Comparison of ENCODE assay signal across 8 cellular contexts in the genomic region with DNA sequence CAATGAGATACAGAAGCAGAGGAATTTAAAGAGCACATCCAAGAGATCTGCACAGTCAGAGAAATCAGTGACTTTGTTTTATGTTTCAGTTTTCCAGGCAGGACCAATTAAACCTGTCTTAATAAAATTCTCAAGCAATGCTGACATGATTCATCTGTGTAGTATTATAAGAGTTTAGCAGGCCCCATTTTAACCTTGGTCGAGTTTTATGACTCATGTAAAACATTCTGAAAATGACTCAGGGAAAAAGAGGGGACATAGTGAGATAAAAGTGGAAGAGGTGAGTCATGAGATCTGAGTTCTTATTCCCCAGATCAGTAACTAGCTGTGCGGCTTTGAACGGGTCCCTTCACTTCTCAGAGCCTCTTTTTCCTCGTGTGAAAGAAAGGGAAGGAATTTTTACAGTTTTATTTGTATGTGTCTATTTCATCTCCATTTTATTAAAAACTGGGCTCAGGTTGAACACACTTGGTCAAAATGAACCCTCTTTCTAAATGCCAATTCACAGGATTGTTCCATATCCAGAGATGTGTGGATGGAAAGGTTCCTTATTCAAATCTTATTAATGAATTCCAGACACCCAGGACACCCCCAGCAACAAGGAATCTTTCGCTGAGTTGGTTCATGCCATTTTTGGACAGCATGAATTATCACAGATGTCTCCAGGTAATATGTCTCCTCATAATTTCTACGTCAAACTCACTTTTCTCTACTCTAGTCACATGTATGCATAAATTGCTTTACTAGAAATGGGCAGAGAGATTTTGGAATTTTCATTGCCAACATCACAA.
DNase-seq lines count a peak whose midpoint lies in the region; ATAC-seq, FAIRE-seq and TF ChIP-seq lines count a peak whose summit lies in the region.

No MANE protein-coding gene starts in this region.

- peak overlapping the region; percentile 23; the same call in 1 of the 2 replicates for H3K9ac ChIP-seq in OCI-LY3 (ENCODE audit: low read length)

- H3K4me3 ChIP-seq in OCI-LY3 (ENCODE audit: low read length) (peak overlapping the region; percentile 52), dorsolateral prefrontal cortex (no peak overlapping the region), pancreas (no peak overlapping the region)

- WGBS in pancreas, 2 donors = 61 to 64% methylated on average over 6 of the region's 6 CpGs

- H3K27ac ChIP-seq in OCI-LY3 (ENCODE audit: low read length) = no peak overlapping the region
- H3K27ac ChIP-seq in dorsolateral prefrontal cortex = peak overlapping the region in 51 of 59 donors; percentile 0 to 91 (median 62)
- H3K27ac ChIP-seq in pancreas = peak overlapping the region in 2 of 4 donors; percentile 12 to 39

- H3K27me3 ChIP-seq in OCI-LY3 (ENCODE audit: low read depth, low read length) (peaks cover 46% of the 10 kb centered on the region), dorsolateral prefrontal cortex (no peaks in the 10 kb centered on the region), pancreas (no peaks in the 10 kb centered on the region)

- peak; percentile 87 for FAIRE-seq in pancreas (lab: Jason Lieb, UNC)

- peaks cover 44% of the 10 kb centered on the region for H3K4me1 ChIP-seq in OCI-LY3 (ENCODE audit: low read length)
- H3K4me1 ChIP-seq in pancreas = peaks cover 0 to 6% (median 0%) of the 10 kb centered on the region in 3 donors

- H3K36me3 ChIP-seq in OCI-LY3 (replicated peaks; ENCODE audit: low read depth, low read length) (no peaks in the 10 kb centered on the region), pancreas (no peaks in the 10 kb centered on the region)

- TF ChIP-seq CTCF in OCI-LY3 (IDR thresholded peaks at IDR 0.05; ENCODE audit: low read depth, low read length) = no peak
- TF ChIP-seq CTCF in dorsolateral prefrontal cortex (IDR thresholded peaks at IDR 0.05 in 54 of 56, conservative IDR thresholded peaks at IDR 0.05 in 2 of 56; ENCODE audit: low read depth in 1 of 56, partially characterized antibody in 56 of 56) = no peak
- TF ChIP-seq CTCF in pancreas (IDR thresholded peaks at IDR 0.05) = no peak

- H3K4me2 ChIP-seq in OCI-LY3 (ENCODE audit: low read length) = peak overlapping the region; percentile 84

- intact Hi-C loops in dorsolateral prefrontal cortex (cut with DNase I) (no loop called here), pancreas (cut with DNase I) (no loop called here)

- peaks cover 43% of the 10 kb centered on the region for H4K20me1 ChIP-seq in OCI-LY3 (ENCODE audit: insufficient read depth, low read length)

- DNase-seq in activated CD4-positive, alpha-beta T cell treated with anti-CD3 and anti-CD28 coated beads for 48 hours = peak; percentile 33
- no peak for DNase-seq in activated CD4-positive, alpha-beta T cell treated with anti-CD3 and anti-CD28 coated beads for 1 hour
- DNase-seq in dorsolateral prefrontal cortex (no peak), pancreas (no peak), GF-D8 (lab: John Stamatoyannopoulos, UW) (no peak)
- DNase-seq in activated CD8-positive, alpha-beta memory T cell treated with anti-CD3 and anti-CD28 coated beads, Interleukin-2, amount 50 U/mL, for 4 hours = no peak

- H2AFZ ChIP-seq in OCI-LY3 (ENCODE audit: low read depth, low read length) = no peak overlapping the region

- H3K79me2 ChIP-seq in OCI-LY3 (ENCODE audit: low read length) = no peaks in the 10 kb centered on the region

- H3K9me3 ChIP-seq in OCI-LY3 (ENCODE audit: insufficient read depth, low read length) = no peaks in the 10 kb centered on the region
- H3K9me3 ChIP-seq in pancreas = no peaks in the 10 kb centered on the region

- peak; percentile 87 for ATAC-seq in HG02678 (IDR thresholded peaks at IDR 0.05; ENCODE audit: unreplicated experiment)
- ATAC-seq in pancreas = peak; percentile 81 to 94 (median 88)
